14 cellular contexts compared by ENCODE assay signal in genomic region chr9:16532681-16533450, GRCh38.
DNase-seq lines count a peak whose midpoint lies in the region; ATAC-seq and TF ChIP-seq lines count a peak whose summit lies in the region.
"Had no signal": no experiment of that assay in that cellular context is flagged by ENCODE, and none has a peak within 500 bp of the region (broad histone marks: within the 10 kb centered on the region; RNA-seq: fewer than 3 reads in every experiment).

No MANE protein-coding gene starts in this region.

- H3K9me3 ChIP-seq in mammary epithelial cell (replicated peaks; ENCODE audit: insufficient read depth, low read length) (no peaks in the 10 kb centered on the region), PC-9 (ENCODE audit: insufficient read depth, low read depth) (no peaks in the 10 kb centered on the region)

- H3K27me3 ChIP-seq in mammary epithelial cell (ENCODE audit: insufficient read depth, low read length) (no peaks in the 10 kb centered on the region), kidney epithelial cell (ENCODE audit: control insufficient read depth, insufficient read depth, low read length) (no peaks in the 10 kb centered on the region), PC-9 (ENCODE audit: insufficient read depth, low read depth) (no peaks in the 10 kb centered on the region)

- H3K4me2 ChIP-seq in mammary epithelial cell (ENCODE audit: insufficient read depth, low read depth, low read length) (peak overlapping the region; percentile 13), PC-9 (no peak overlapping the region)

- no TSS peak for BruUV-seq in mammary epithelial cell (replicated peaks; lab: Mats Ljungman, UMichigan)
- no TSS peak for BruUV-seq in PC-9 (replicated peaks; lab: Mats Ljungman, UMichigan)

- H3K4me1 ChIP-seq in mammary epithelial cell (ENCODE audit: insufficient read depth, low read length), result peaks cover 21% of the 10 kb centered on the region
- no peaks in the 10 kb centered on the region for H3K4me1 ChIP-seq in PC-9 (replicated peaks; ENCODE audit: insufficient read depth)

- no peak overlapping the region for H3K9ac ChIP-seq in mammary epithelial cell (ENCODE audit: insufficient read depth, low read length)

- H3K9me2 ChIP-seq in PC-9 (ENCODE audit: insufficient read depth), result no peaks in the 10 kb centered on the region

- POLR2A ChIA-PET in PC-9 (lab: Charles Lee; ENCODE audit: unreplicated experiment), result no interaction called here

- no peaks in the 10 kb centered on the region for H3F3A ChIP-seq in PC-9 (ENCODE audit: insufficient read depth, low read depth)

- H4K20me1 ChIP-seq in mammary epithelial cell (ENCODE audit: insufficient read depth, low read length) (no peaks in the 10 kb centered on the region), PC-9 (ENCODE audit: insufficient read depth) (no peaks in the 10 kb centered on the region)

- H3K79me2 ChIP-seq in mammary epithelial cell (ENCODE audit: insufficient read depth, low read length), result no peaks in the 10 kb centered on the region
- H3K79me2 ChIP-seq in PC-9 (ENCODE audit: low read depth), result no peaks in the 10 kb centered on the region

- H3K36me3 ChIP-seq in mammary epithelial cell (ENCODE audit: insufficient read depth, low read length) (no peaks in the 10 kb centered on the region), kidney epithelial cell (ENCODE audit: control insufficient read depth, insufficient read depth, low read length) (no peaks in the 10 kb centered on the region), PC-9 (ENCODE audit: low read depth) (no peaks in the 10 kb centered on the region)

- intact Hi-C loops in mammary epithelial cell (cut with micrococcal nuclease) (no loop called here), PC-9 (cut with micrococcal nuclease; ENCODE audit: unreplicated experiment) (no loop called here)

- CTCF ChIA-PET in mammary epithelial cell (lab: Charles Lee; ENCODE audit: low non-redundant PET) (no interaction called here), PC-9 (lab: Charles Lee) (no interaction called here)

- peak overlapping the region; percentile 22 for H3K27ac ChIP-seq in mammary epithelial cell (ENCODE audit: insufficient read depth, low read depth, low read length)
- H3K27ac ChIP-seq in PC-9, result no peak overlapping the region

- ATAC-seq in stimulated activated naive CD8-positive, alpha-beta T cell treated with anti-CD3 and anti-CD28 coated beads, Interleukin-15, Interleukin-2, amounts not matched to agents 100 U/mL and 50 U/mL, for 24 hours, result no peak
- ATAC-seq in omental fat pad (ENCODE audit: low FRiP score), result no peak
- ATAC-seq: activated naive CD8-positive, alpha-beta T cell treated with anti-CD3 and anti-CD28 coated beads, Interleukin-2, amount 50 U/mL, for 24 hours; stimulated activated naive B cell treated with anti-CD40 and anti-IgM and Interleukin-4, amounts not matched to agents 10 μg/mL and 1 μg/mL and 100 μg/mL, for 72 hours had no signal

- dilution Hi-C loops in mammary epithelial cell (cut with HindIII; ENCODE audit: low sequenced_read_pairs), result no loop called here

- in situ Hi-C loops in mammary epithelial cell (cut with MboI; ENCODE audit: low sequenced_read_pairs in 2 of 2), result no loop called here

- H3K4me3 ChIP-seq in mammary epithelial cell (replicated peaks in 1 of 3; ENCODE audit: insufficient read depth in 1 of 3, low read depth in 2 of 3, low read length in 3 of 3), result no peak overlapping the region
- no peak overlapping the region for H3K4me3 ChIP-seq in kidney epithelial cell (ENCODE audit: low read depth, low read length)
- no peak overlapping the region for H3K4me3 ChIP-seq in PC-9

- H2AFZ ChIP-seq in mammary epithelial cell (ENCODE audit: low read depth, low read length) (no peak overlapping the region), PC-9 (no peak overlapping the region)

- no peak for TF ChIP-seq CTCF in mammary epithelial cell (conservative IDR thresholded peaks at IDR 0.05 in 1 of 2, IDR thresholded peaks at IDR 0.05 in 1 of 2; ENCODE audit: extremely low read depth in 1 of 2, insufficient read depth in 1 of 2, low read depth in 1 of 2, low read length in 2 of 2)
- TF ChIP-seq CTCF in kidney epithelial cell (IDR thresholded peaks at IDR 0.05; ENCODE audit: insufficient read depth, low read length, poor library complexity, severe bottlenecking), result no peak
- no peak for TF ChIP-seq CTCF in PC-9 (conservative IDR thresholded peaks at IDR 0.05)
- TF ChIP-seq CTCF in omental fat pad (IDR thresholded peaks at IDR 0.05), result no peak

- DNase-seq in AG08396 (ENCODE audit: low spot score) (peak; percentile 21), NCI-H226 (peak; percentile 72), mammary epithelial cell (peak; percentile 79), kidney epithelial cell (ENCODE audit: low read depth) (peak; percentile 50), SW 1271 (lab: John Stamatoyannopoulos, UW) (no peak), PC-9 (no peak), omental fat pad (ENCODE audit: low spot score) (no peak)
- DNase-seq in stimulated activated naive CD8-positive, alpha-beta T cell treated with anti-CD3 and anti-CD28 coated beads, Interleukin-15, Interleukin-2, amounts not matched to agents 100 U/mL and 50 U/mL, for 24 hours, result no peak
- DNase-seq: activated naive CD8-positive, alpha-beta T cell treated with anti-CD3 and anti-CD28 coated beads, Interleukin-2, amount 50 U/mL, for 24 hours; KBM-7; NCI-H2081; RPMI8226; stimulated activated CD4-positive, alpha-beta T cell treated with anti-CD3 and anti-CD28 coated beads, Interleukin-2, amount 100 ng/mL, for 48 hours; stimulated activated naive B cell treated with anti-CD40 and anti-IgM and Interleukin-4, amounts not matched to agents 10 μg/mL and 1 μg/mL and 100 μg/mL, for 72 hours had no signal

- WGBS in mammary epithelial cell (ENCODE audit: low coverage, missing lambda C conversion rate), result 38% methylated on average over 2 of the region's 2 CpGs

Comparison
In these comparisons a context has a peak if more than half of its experiments do, and no peak if none do; other contexts are left out.
1. DNase-seq: peak in AG08396 (single experiment), NCI-H226 (single experiment), mammary epithelial cell (single experiment) and kidney epithelial cell (single experiment); none in SW 1271 (0 of 2), stimulated activated naive CD8-positive, alpha-beta T cell treated with anti-CD3 and anti-CD28 coated beads, Interleukin-15, Interleukin-2, amounts not matched to agents 100 U/mL and 50 U/mL, for 24 hours (single experiment), PC-9 (0 of 2) and omental fat pad (single experiment).